Comparison of ENCODE assay signal across 1 cellular context in genomic region chr6:6856538-6857523, GRCh38.
TF ChIP-seq lines count a peak whose summit lies in the region.

No MANE protein-coding gene starts in this region.

TF ChIP-seq in K562, 482 proteins besides CTCF, POLR2A, EP300 and RAD21 (continued from another document):
- TF ChIP-seq SFPQ (IDR thresholded peaks at IDR 0.05; ENCODE audit: low read depth, low read length) = no peak
- TF ChIP-seq ZFP36 (IDR thresholded peaks at IDR 0.05; ENCODE audit: low read depth, low read length, partially characterized antibody) = no peak
- TF ChIP-seq CTBP1 (IDR thresholded peaks at IDR 0.05; ENCODE audit: borderline replicate concordance) = peak; percentile 51; the same call in 1 of the 2 replicates
- no peak for TF ChIP-seq SNRNP70 (optimal IDR thresholded peaks at IDR 0.05; ENCODE audit: low read depth, low read length)
- TF ChIP-seq SPI1 (IDR thresholded peaks at IDR 0.05; ENCODE audit: borderline replicate concordance, low read depth, low read length) = peak; percentile 91
- no peak for TF ChIP-seq KLF16 (IDR thresholded peaks at IDR 0.05)
- TF ChIP-seq ZNF780A (CRISPR knock-in tag; IDR thresholded peaks at IDR 0.05) = no peak
- TF ChIP-seq MBD2 (IDR thresholded peaks at IDR 0.05; ENCODE audit: borderline replicate concordance, low read depth) = no peak
- no peak for TF ChIP-seq SMARCA5 (IDR thresholded peaks at IDR 0.05)
- no peak for TF ChIP-seq SNIP1 (IDR thresholded peaks at IDR 0.05; ENCODE audit: low read depth)
- peak; percentile 75 for TF ChIP-seq CEBPB (tag; IDR thresholded peaks at IDR 0.05)
- TF ChIP-seq SIN3A (IDR thresholded peaks at IDR 0.05; ENCODE audit: borderline replicate concordance in 2 of 2, control insufficient read depth in 1 of 2, low read depth in 2 of 2, low read length in 2 of 2) = no peak
- peak; percentile 42; the same call in 1 of the 2 replicates for TF ChIP-seq ARID4B (CRISPR knock-in tag; IDR thresholded peaks at IDR 0.05)
- no peak for TF ChIP-seq SMAD4 (CRISPR knock-in tag; conservative IDR thresholded peaks at IDR 0.05)
- no peak for TF ChIP-seq BRD9 (IDR thresholded peaks at IDR 0.05; ENCODE audit: low read depth, partially characterized antibody)
- TF ChIP-seq PRPF4 (IDR thresholded peaks at IDR 0.05; ENCODE audit: insufficient read depth, low read depth, low read length, poor library complexity, severe bottlenecking) = no peak
